ENCODE assay signal across 9 cellular contexts in the genomic region with DNA sequence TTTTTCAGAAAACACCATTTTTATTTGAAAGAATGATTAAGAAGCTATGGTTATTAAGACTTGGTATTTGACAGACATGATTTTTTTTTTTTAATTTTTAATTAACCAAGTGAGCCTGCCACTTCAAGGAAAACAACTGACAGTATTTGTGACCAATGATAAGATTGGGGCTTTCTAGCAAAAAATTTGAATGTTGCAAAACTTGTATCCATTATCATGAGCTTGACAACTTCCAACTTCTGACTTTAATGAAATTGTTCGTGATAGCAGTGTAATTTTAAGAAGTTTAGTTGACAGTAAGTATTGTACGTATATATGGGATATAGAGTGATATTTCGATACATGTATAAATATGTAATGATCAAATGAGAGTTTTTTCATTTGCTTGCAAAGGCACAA. TPM values are rescaled to one million over a fixed set of nuclear protein-coding genes. Genes with fewer than 3 reads are reported as not detected.
DNase-seq lines count a peak whose midpoint lies in the region; ATAC-seq and TF ChIP-seq lines count a peak whose summit lies in the region.
"Had no signal": no experiment of that assay in that cellular context is flagged by ENCODE, and none has a peak within 500 bp of the region (broad histone marks: within the 10 kb centered on the region; RNA-seq: fewer than 3 reads in every experiment).

No MANE protein-coding gene starts in this region.

- peak overlapping the region; percentile 52 for H3K27ac ChIP-seq in CD8-positive, alpha-beta memory T cell (ENCODE audit: low read depth, low read length)
- no peak overlapping the region for H3K27ac ChIP-seq in naive thymus-derived CD4-positive, alpha-beta T cell (ENCODE audit: low read depth, low read length)

- H3K27me3 Mint-ChIP-seq in CD8-positive, alpha-beta memory T cell = peaks cover 18 to 23% of the 10 kb centered on the region in 2 donors
- H3K27me3 Mint-ChIP-seq in HFFc6 (ENCODE audit: insufficient read depth) (no peaks in the 10 kb centered on the region; the same call in 1 of the 2 replicates), brain (peaks cover 38% of the 10 kb centered on the region)
- H3K27me3 Mint-ChIP-seq in naive thymus-derived CD4-positive, alpha-beta T cell = peaks cover 24 to 57% (median 29%) of the 10 kb centered on the region in 5 donors

- no peaks in the 10 kb centered on the region for H3K27me3 ChIP-seq in CD8-positive, alpha-beta memory T cell (ENCODE audit: insufficient read depth, low read length, poor library complexity, severe bottlenecking)
- H3K27me3 ChIP-seq in naive thymus-derived CD4-positive, alpha-beta T cell (ENCODE audit: control insufficient read depth in 2 of 2, insufficient read depth in 2 of 2, low read length in 2 of 2) = peaks cover 0 to 8% of the 10 kb centered on the region in 2 donors

- intact Hi-C loops in naive thymus-derived CD4-positive, alpha-beta T cell (cut with micrococcal nuclease) = loop anchor here in 1 of 2 donors (1.0 to 5.0 kb wide), 7 partner anchors 21 to 419 kb away; a partner anchor contains a TSS
- intact Hi-C loops in left colon (cut with DNase I, micrococcal nuclease) = no loop called here

- H3K4me1 Mint-ChIP-seq in CD8-positive, alpha-beta memory T cell = peaks cover 9 to 24% (median 11%) of the 10 kb centered on the region in 3 donors
- H3K4me1 Mint-ChIP-seq in HFFc6 (ENCODE audit: low read depth) (peaks cover 16% of the 10 kb centered on the region), brain (peaks cover 17% of the 10 kb centered on the region)
- H3K4me1 Mint-ChIP-seq in naive thymus-derived CD4-positive, alpha-beta T cell = peaks cover 7 to 21% (median 13%) of the 10 kb centered on the region in 7 donors

- no peaks in the 10 kb centered on the region for H3K9me3 ChIP-seq in CD8-positive, alpha-beta memory T cell (ENCODE audit: low read length)
- H3K9me3 ChIP-seq in naive thymus-derived CD4-positive, alpha-beta T cell (ENCODE audit: control insufficient read depth in 2 of 3, low read length in 3 of 3) = no peaks in the 10 kb centered on the region

- H3K4me3 ChIP-seq in CD8-positive, alpha-beta memory T cell (ENCODE audit: low read length) = no peak overlapping the region
- peak overlapping the region; percentile 60 for H3K4me3 ChIP-seq in naive thymus-derived CD4-positive, alpha-beta T cell (ENCODE audit: low read length)

- peaks cover 0 to 3% (median 0%) of the 10 kb centered on the region in 3 donors for H3K36me3 Mint-ChIP-seq in CD8-positive, alpha-beta memory T cell
- H3K36me3 Mint-ChIP-seq in HFFc6 (ENCODE audit: low read depth) = no peaks in the 10 kb centered on the region
- no peaks in the 10 kb centered on the region for H3K36me3 Mint-ChIP-seq in brain
- peaks cover 0 to 11% (median 0%) of the 10 kb centered on the region in 5 donors for H3K36me3 Mint-ChIP-seq in naive thymus-derived CD4-positive, alpha-beta T cell

- no peak overlapping the region for H3K27ac Mint-ChIP-seq in CD8-positive, alpha-beta memory T cell
- no peak overlapping the region for H3K27ac Mint-ChIP-seq in HFFc6
- no peak overlapping the region for H3K27ac Mint-ChIP-seq in brain
- H3K27ac Mint-ChIP-seq in naive thymus-derived CD4-positive, alpha-beta T cell = peak overlapping the region in 2 of 9 donors; percentile 42 to 84

- no peak for DNase-seq in CD8-positive, alpha-beta memory T cell
- DNase-seq in HFFc6 (no peak), left colon (no peak), omental fat pad (ENCODE audit: low spot score) (no peak)
- DNase-seq in naive thymus-derived CD4-positive, alpha-beta T cell = no peak

- no peak for ATAC-seq in naive thymus-derived CD4-positive, alpha-beta T cell
- ATAC-seq in GM21619 (IDR thresholded peaks at IDR 0.05; ENCODE audit: unreplicated experiment) = no peak
- ATAC-seq in left colon = no peak
- ATAC-seq in omental fat pad (ENCODE audit: low FRiP score) = no peak
- ATAC-seq in GM21390 (IDR thresholded peaks at IDR 0.05; ENCODE audit: unreplicated experiment) = no peak

- H3K9me3 Mint-ChIP-seq in CD8-positive, alpha-beta memory T cell = peaks cover 0 to 7% (median 3%) of the 10 kb centered on the region in 5 donors
- H3K9me3 Mint-ChIP-seq in HFFc6 (no peaks in the 10 kb centered on the region; the same call in 1 of the 2 replicates), brain (peaks cover 0 to 7% (median 0%) of the 10 kb centered on the region in 5 experiments)
- peaks cover 0 to 37% (median 4%) of the 10 kb centered on the region in 11 donors for H3K9me3 Mint-ChIP-seq in naive thymus-derived CD4-positive, alpha-beta T cell

- TF ChIP-seq CTCF in HFFc6 (IDR thresholded peaks at IDR 0.05) = no peak
- TF ChIP-seq CTCF in brain (conservative IDR thresholded peaks at IDR 0.05) = no peak
- no peak for TF ChIP-seq CTCF in omental fat pad (IDR thresholded peaks at IDR 0.05)

- H3K36me3 ChIP-seq in CD8-positive, alpha-beta memory T cell (ENCODE audit: insufficient read depth, low read length) = no peaks in the 10 kb centered on the region
- no peaks in the 10 kb centered on the region for H3K36me3 ChIP-seq in naive thymus-derived CD4-positive, alpha-beta T cell (ENCODE audit: control insufficient read depth in 2 of 3, insufficient read depth in 3 of 3, low read length in 3 of 3)

- POLR2A ChIA-PET in CD8-positive, alpha-beta memory T cell (lab: Charles Lee) = interaction anchor here (0.9 kb wide), 1 partner anchor 55 kb away, joined by 3 read pairs; a partner anchor contains a TSS
- POLR2A ChIA-PET in naive thymus-derived CD4-positive, alpha-beta T cell (lab: Charles Lee) = interaction anchor here (0.7 kb wide), 1 partner anchor 495 kb away, joined by 3 read pairs; no protein-coding TSS in a partner anchor

- H3K4me1 ChIP-seq in CD8-positive, alpha-beta memory T cell (ENCODE audit: insufficient read depth, low read length) = peaks cover 8% of the 10 kb centered on the region
- peaks cover 0 to 3% of the 10 kb centered on the region in 2 donors for H3K4me1 ChIP-seq in naive thymus-derived CD4-positive, alpha-beta T cell (ENCODE audit: control insufficient read depth in 2 of 2, insufficient read depth in 2 of 2, low read length in 2 of 2)

- H3K4me3 Mint-ChIP-seq in CD8-positive, alpha-beta memory T cell = peak overlapping the region in 6 of 7 donors; percentile 27 to 93 (median 84)
- H3K4me3 Mint-ChIP-seq in HFFc6 (peak overlapping the region; percentile 86), brain (peak overlapping the region; percentile 36 to 93 (median 84))
- H3K4me3 Mint-ChIP-seq in naive thymus-derived CD4-positive, alpha-beta T cell = peak overlapping the region; percentile 19 to 94 (median 87)

- CTCF ChIA-PET in CD8-positive, alpha-beta memory T cell (lab: Charles Lee) = interaction anchor here (0.6 to 1.1 kb wide), 3 partner anchors 21 to 233 kb away, joined by 3 to 5 read pairs (median 3); a partner anchor contains a TSS
- CTCF ChIA-PET in naive thymus-derived CD4-positive, alpha-beta T cell (lab: Charles Lee) = interaction anchor here (0.6 kb wide), 2 partner anchors 450 to 1687 kb away, joined by 3 to 8 read pairs; no protein-coding TSS in a partner anchor

RNA-seq across cellular contexts. Expression of a gene that starts 21.6 kb away (rescaled TPM):
- not detected for total RNA-seq in CD8-positive, alpha-beta memory T cell
- polyA plus RNA-seq in CD8-positive, alpha-beta memory T cell = not detected
- total RNA-seq in HFFc6 (2021; fragmentation: NEBNext Ultra II Directional; extraction: Animal tissue kit (Norgen Biotek cat#: 25700)) = not detected
- polyA plus RNA-seq in brain (ENCODE audit: insufficient read depth, low read depth, low replicate concordance) = not detected
- total RNA-seq in naive thymus-derived CD4-positive, alpha-beta T cell = not detected
- not detected for polyA plus RNA-seq in naive thymus-derived CD4-positive, alpha-beta T cell
- total RNA-seq in left colon (under 1 TPM in 1 of 2 donors, not detected in 1; 0.11 TPM), omental fat pad (not detected)
- total RNA-seq: HT1080 had no signal

RNA-seq across cellular contexts. Expression of a gene that starts 54.9 kb away (rescaled TPM):
- 1 to 10 TPM; 2.9 to 3.7 TPM for total RNA-seq in CD8-positive, alpha-beta memory T cell
- polyA plus RNA-seq in CD8-positive, alpha-beta memory T cell = 1.6 TPM
- under 1 TPM; 0.46 to 0.82 (median 0.60) TPM for total RNA-seq in HFFc6 (2021; fragmentation: NEBNext Ultra II Directional; extraction: Animal tissue kit (Norgen Biotek cat#: 25700))
- 3.2 TPM for polyA plus RNA-seq in brain (ENCODE audit: insufficient read depth, low read depth, low replicate concordance)
- total RNA-seq in naive thymus-derived CD4-positive, alpha-beta T cell = 1 to 10 TPM in 4 of 5 experiments, under 1 TPM in 1; 0.19 to 5.7 (median 3.3) TPM
- 1 to 10 TPM; 3.4 to 3.9 TPM for polyA plus RNA-seq in naive thymus-derived CD4-positive, alpha-beta T cell
- total RNA-seq in left colon (1 to 10 TPM; 1.4 to 1.8 TPM), omental fat pad (1 to 10 TPM in 3 of 4 donors, under 1 TPM in 1; 0.60 to 4.5 (median 1.7) TPM)
